In the genomic region with DNA sequence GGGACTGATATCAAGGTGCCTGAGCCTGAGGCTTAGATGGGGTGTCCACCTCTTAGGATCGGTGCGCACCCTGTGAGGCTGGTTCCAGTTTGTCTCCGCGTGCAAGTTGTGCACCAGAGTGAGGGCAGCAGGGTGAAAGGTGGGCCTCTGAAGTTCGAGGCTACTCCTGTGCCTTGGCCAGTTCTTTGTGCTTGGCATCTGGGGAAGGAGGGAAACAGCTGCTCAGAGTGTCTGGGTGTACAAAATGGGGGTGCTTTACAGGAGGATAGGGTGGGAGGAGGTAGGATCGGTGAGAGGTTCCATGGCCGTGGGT, we compare ENCODE assay signal across 7 cellular contexts. TPM values are rescaled to one million over a fixed set of nuclear protein-coding genes. Genes with fewer than 3 reads are reported as not detected.
A peak's percentile ranks its signal among the peaks of the same experiment; 100 is the strongest.
DNase-seq lines count a peak whose midpoint lies in the region; ATAC-seq and TF ChIP-seq lines count a peak whose summit lies in the region.

No MANE protein-coding gene starts in this region.

- no peak for TF ChIP-seq CTCF in HFFc6 (IDR thresholded peaks at IDR 0.05)

- no peak overlapping the region for H3K27ac ChIP-seq in stomach smooth muscle (ENCODE audit: low read length)

- H3K4me3 Mint-ChIP-seq in HFFc6: peak overlapping the region; percentile 98
- H3K4me3 Mint-ChIP-seq in activated T-helper 1 cell treated with anti-CD3 and anti-CD28 coated beads, Interleukin-12 subunit alpha, Interleukin-12 subunit beta, Interleukin-2, Interleukin-4 antibody, amounts not matched to agents 30 ng/mL and 10 ng/mL and 1 ng/mL, durations not matched to agents 14 hours and 24 hours and 36 hours: peak overlapping the region; percentile 94
- peak overlapping the region; percentile 92 to 99 (median 95) for H3K4me3 Mint-ChIP-seq in immature natural killer cell

- intact Hi-C loops in activated T-helper 1 cell treated with anti-CD3 and anti-CD28 coated beads, Interleukin-12 subunit alpha, Interleukin-12 subunit beta, Interleukin-2, Interleukin-4 antibody, amounts not matched to agents 30 ng/mL and 10 ng/mL and 1 ng/mL, durations not matched to agents 14 hours and 24 hours and 36 hours (cut with micrococcal nuclease): loop anchor here (1.0 to 10.0 kb wide), 10 partner anchors 100 to 1962 kb away; a partner anchor contains a TSS

- peaks cover 13% of the 10 kb centered on the region for H3K36me3 Mint-ChIP-seq in HFFc6 (ENCODE audit: low read depth)
- H3K36me3 Mint-ChIP-seq in activated T-helper 1 cell treated with anti-CD3 and anti-CD28 coated beads, Interleukin-12 subunit alpha, Interleukin-12 subunit beta, Interleukin-2, Interleukin-4 antibody, amounts not matched to agents 30 ng/mL and 10 ng/mL and 1 ng/mL, durations not matched to agents 14 hours and 24 hours and 36 hours (ENCODE audit: low read depth): peaks cover 13% of the 10 kb centered on the region
- peaks cover under 1 to 12% (median 9%) of the 10 kb centered on the region in 3 donors for H3K36me3 Mint-ChIP-seq in immature natural killer cell

- ATAC-seq in HG03565 (IDR thresholded peaks at IDR 0.05; ENCODE audit: unreplicated experiment) (no peak), HG03354 (IDR thresholded peaks at IDR 0.05; ENCODE audit: poor library complexity, severe bottlenecking, unreplicated experiment) (no peak)

- peaks cover 2% of the 10 kb centered on the region; the same call in 1 of the 2 replicates for H3K27me3 Mint-ChIP-seq in HFFc6 (ENCODE audit: insufficient read depth)
- peaks cover 4% of the 10 kb centered on the region for H3K27me3 Mint-ChIP-seq in activated T-helper 1 cell treated with anti-CD3 and anti-CD28 coated beads, Interleukin-12 subunit alpha, Interleukin-12 subunit beta, Interleukin-2, Interleukin-4 antibody, amounts not matched to agents 30 ng/mL and 10 ng/mL and 1 ng/mL, durations not matched to agents 14 hours and 24 hours and 36 hours (ENCODE audit: insufficient read depth)
- peaks cover 6 to 11% (median 8%) of the 10 kb centered on the region in 3 donors for H3K27me3 Mint-ChIP-seq in immature natural killer cell (ENCODE audit: low read depth in 3 of 3)

- peak overlapping the region; percentile 88 to 99 for H3K4me3 ChIP-seq in stomach smooth muscle (ENCODE audit: low read length in 2 of 2)

- H3K9ac ChIP-seq in stomach smooth muscle (ENCODE audit: low read length in 2 of 2): peak overlapping the region; percentile 82 to 84

- H3K4me1 ChIP-seq in stomach smooth muscle (ENCODE audit: control insufficient read depth, insufficient read depth, low read length): peaks cover 10% of the 10 kb centered on the region

- H3K4me1 Mint-ChIP-seq in HFFc6 (ENCODE audit: low read depth) (peaks cover 65% of the 10 kb centered on the region), immature natural killer cell (peaks cover 29 to 43% of the 10 kb centered on the region in 2 donors)
- peaks cover 80% of the 10 kb centered on the region for H3K4me1 Mint-ChIP-seq in activated T-helper 1 cell treated with anti-CD3 and anti-CD28 coated beads, Interleukin-12 subunit alpha, Interleukin-12 subunit beta, Interleukin-2, Interleukin-4 antibody, amounts not matched to agents 30 ng/mL and 10 ng/mL and 1 ng/mL, durations not matched to agents 14 hours and 24 hours and 36 hours (ENCODE audit: low read depth)

- H3K9me3 Mint-ChIP-seq in HFFc6 (no peaks in the 10 kb centered on the region), immature natural killer cell (no peaks in the 10 kb centered on the region)
- no peaks in the 10 kb centered on the region for H3K9me3 Mint-ChIP-seq in activated T-helper 1 cell treated with anti-CD3 and anti-CD28 coated beads, Interleukin-12 subunit alpha, Interleukin-12 subunit beta, Interleukin-2, Interleukin-4 antibody, amounts not matched to agents 30 ng/mL and 10 ng/mL and 1 ng/mL, durations not matched to agents 14 hours and 24 hours and 36 hours

- H3K36me3 ChIP-seq in stomach smooth muscle (ENCODE audit: control insufficient read depth in 2 of 2, insufficient read depth in 2 of 2, low read length in 2 of 2): no peaks in the 10 kb centered on the region

- H3K9me3 ChIP-seq in stomach smooth muscle (ENCODE audit: control insufficient read depth in 2 of 2, low read length in 2 of 2): no peaks in the 10 kb centered on the region

- H3K27ac Mint-ChIP-seq in HFFc6 (peak overlapping the region; percentile 21; the same call in 1 of the 2 replicates), immature natural killer cell (peak overlapping the region; percentile 54 to 100 (median 94))
- peak overlapping the region; percentile 95 for H3K27ac Mint-ChIP-seq in activated T-helper 1 cell treated with anti-CD3 and anti-CD28 coated beads, Interleukin-12 subunit alpha, Interleukin-12 subunit beta, Interleukin-2, Interleukin-4 antibody, amounts not matched to agents 30 ng/mL and 10 ng/mL and 1 ng/mL, durations not matched to agents 14 hours and 24 hours and 36 hours

- no peaks in the 10 kb centered on the region for H3K27me3 ChIP-seq in stomach smooth muscle (ENCODE audit: control insufficient read depth in 1 of 2, insufficient read depth in 2 of 2, low read length in 2 of 2)

- DNase-seq in HFFc6 (no peak), immature natural killer cell (no peak), mucosa of gallbladder (ENCODE audit: low spot score) (no peak)
- no peak for DNase-seq in activated T-helper 1 cell treated with anti-CD3 and anti-CD28 coated beads, Interleukin-12 subunit alpha, Interleukin-12 subunit beta, Interleukin-2, Interleukin-4 antibody, amounts not matched to agents 30 ng/mL and 10 ng/mL and 1 ng/mL, durations not matched to agents 14 hours and 24 hours and 36 hours (ENCODE audit: low spot score)

RNA-seq across cellular contexts. Expression of a gene that starts 0.8 kb away (rescaled TPM):
- 10 to 100 TPM; 26.8 to 34.8 (median 33.0) TPM for total RNA-seq in HFFc6 (2021; fragmentation: NEBNext Ultra II Directional; extraction: Animal tissue kit (Norgen Biotek cat#: 25700))
- total RNA-seq in activated T-helper 1 cell treated with anti-CD3 and anti-CD28 coated beads, Interleukin-12 subunit alpha, Interleukin-12 subunit beta, Interleukin-2, Interleukin-4 antibody, amounts not matched to agents 30 ng/mL and 10 ng/mL and 1 ng/mL, durations not matched to agents 14 hours and 24 hours and 36 hours: 37.8 and 40.3 TPM in 2 replicates
- 10 to 100 TPM; 16.0 to 20.8 (median 16.7) TPM for polyA plus RNA-seq in immature natural killer cell
- 48.3 TPM for total RNA-seq in mucosa of gallbladder

Comparison
In these comparisons a context has a peak if more than half of its experiments do, and no peak if none do; other contexts are left out.
1. H3K27ac Mint-ChIP-seq: peak in every context shown above with its lines; median percentile 95 in activated T-helper 1 cell treated with anti-CD3 and anti-CD28 coated beads, Interleukin-12 subunit alpha, Interleukin-12 subunit beta, Interleukin-2, Interleukin-4 antibody, amounts not matched to agents 30 ng/mL and 10 ng/mL and 1 ng/mL, durations not matched to agents 14 hours and 24 hours and 36 hours; 94 in immature natural killer cell; 21 in HFFc6.